ENCODE assay signal across 21 cellular contexts in the genomic region with DNA sequence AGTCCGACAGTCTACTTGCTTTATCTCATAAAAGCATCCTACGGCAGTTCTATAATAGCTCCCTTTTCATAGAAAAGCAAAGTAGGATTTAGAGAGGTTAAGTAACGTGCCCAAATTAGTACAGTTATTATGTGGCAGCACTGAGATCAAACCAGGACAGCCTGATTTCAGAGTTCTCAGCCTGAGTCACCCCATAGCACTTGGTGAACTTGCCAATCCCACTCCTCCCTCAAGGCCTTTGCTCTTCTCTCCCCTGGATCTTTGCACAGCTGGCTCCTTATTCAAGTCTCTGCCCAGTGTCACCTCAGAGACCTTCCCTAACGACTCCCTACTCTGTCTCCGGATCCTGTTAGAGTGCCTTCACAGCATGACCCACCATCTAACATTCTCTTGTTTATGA.
"Had no signal": no experiment of that assay in that cellular context is flagged by ENCODE, and none has a peak within 500 bp of the region (broad histone marks: within the 10 kb centered on the region; RNA-seq: fewer than 3 reads in every experiment).

No MANE protein-coding gene starts in this region.

- H3K4me3 Mint-ChIP-seq: dendritic cell treated with granulocyte-macrophage colony-stimulating factor and Interleukin-4, amounts not matched to agents 40 ng/mL and 50 ng/mL, for 4 days; mesothelial cell of epicardium; stimulated activated effector memory CD8-positive, alpha-beta T cell treated with anti-CD3 and anti-CD28 coated beads, Interleukin-12 subunit alpha, Interleukin-12 subunit beta, amount 100 ng/mL, for 72 hours had no signal

- H3K27ac ChIP-seq: breast epithelium, right lobe of liver, testis had no signal

- H3K4me3 ChIP-seq: breast epithelium, right lobe of liver, testis had no signal

- H3K4me1 ChIP-seq: breast epithelium, right lobe of liver had no signal

- H3K4me1 Mint-ChIP-seq: stimulated activated effector memory CD8-positive, alpha-beta T cell treated with anti-CD3 and anti-CD28 coated beads, Interleukin-12 subunit alpha, Interleukin-12 subunit beta, amount 100 ng/mL, for 72 hours had no signal

- H3K9me3 Mint-ChIP-seq: dendritic cell treated with granulocyte-macrophage colony-stimulating factor and Interleukin-4, amounts not matched to agents 40 ng/mL and 50 ng/mL, for 4 days; mesothelial cell of epicardium; stimulated activated effector memory CD8-positive, alpha-beta T cell treated with anti-CD3 and anti-CD28 coated beads, Interleukin-12 subunit alpha, Interleukin-12 subunit beta, amount 100 ng/mL, for 72 hours had no signal

- DNase-seq: activated CD8-positive, alpha-beta memory T cell treated with anti-CD3 and anti-CD28 coated beads for 24 hours; activated CD8-positive, alpha-beta memory T cell treated with anti-CD3 and anti-CD28 coated beads, Interleukin-2, amount 50 U/mL, for 48 hours; activated effector memory CD4-positive, alpha-beta T cell treated with Interleukin-2 at 50 U/mL for 16 hours; activated naive CD4-positive, alpha-beta T cell treated with anti-CD3 and anti-CD28 coated beads, Interleukin-2, amount 50 U/mL, for 16 hours; activated T-cell treated with anti-CD3 and anti-CD28 coated beads, Interleukin-2, amount 50 U/mL, for 48 hours; effector CD8-positive, alpha-beta T cell; foreskin fibroblast; hypothalamus; right lobe of liver; stimulated activated CD4-positive, alpha-beta T cell treated with anti-CD3 and anti-CD28 coated beads, Interleukin-4, amount 100 ng/mL, for 24 hours; T-helper 1 cell; T-helper 9 cell; testis had no signal

- H3K27me3 Mint-ChIP-seq: dendritic cell treated with granulocyte-macrophage colony-stimulating factor and Interleukin-4, amounts not matched to agents 40 ng/mL and 50 ng/mL, for 4 days had no signal

- H3K27me3 ChIP-seq: breast epithelium, right lobe of liver, testis had no signal

- H3K36me3 ChIP-seq: breast epithelium, right lobe of liver had no signal

- ATAC-seq: activated CD4-positive, CD25-positive, alpha-beta regulatory T cell treated with anti-CD3 and anti-CD28 coated beads, Interleukin-2, amount 50 U/mL, for 24 hours; right lobe of liver; stimulated activated effector memory CD8-positive, alpha-beta T cell treated with anti-CD3 and anti-CD28 coated beads, Interleukin-12 subunit alpha, Interleukin-12 subunit beta, amount 100 ng/mL, for 72 hours had no signal

- H3K27ac Mint-ChIP-seq: dendritic cell treated with granulocyte-macrophage colony-stimulating factor and Interleukin-4, amounts not matched to agents 40 ng/mL and 50 ng/mL, for 4 days; mesothelial cell of epicardium; progenitor cell of endocrine pancreas; stimulated activated effector memory CD8-positive, alpha-beta T cell treated with anti-CD3 and anti-CD28 coated beads, Interleukin-12 subunit alpha, Interleukin-12 subunit beta, amount 100 ng/mL, for 72 hours had no signal

- H3K9me3 ChIP-seq: breast epithelium, right lobe of liver, testis had no signal

- FAIRE-seq: astrocyte, keratinocyte had no signal

- H3K36me3 Mint-ChIP-seq: mesothelial cell of epicardium; stimulated activated effector memory CD8-positive, alpha-beta T cell treated with anti-CD3 and anti-CD28 coated beads, Interleukin-12 subunit alpha, Interleukin-12 subunit beta, amount 100 ng/mL, for 72 hours had no signal
